ENCODE assay signal across 2 cellular contexts in the genomic region with DNA sequence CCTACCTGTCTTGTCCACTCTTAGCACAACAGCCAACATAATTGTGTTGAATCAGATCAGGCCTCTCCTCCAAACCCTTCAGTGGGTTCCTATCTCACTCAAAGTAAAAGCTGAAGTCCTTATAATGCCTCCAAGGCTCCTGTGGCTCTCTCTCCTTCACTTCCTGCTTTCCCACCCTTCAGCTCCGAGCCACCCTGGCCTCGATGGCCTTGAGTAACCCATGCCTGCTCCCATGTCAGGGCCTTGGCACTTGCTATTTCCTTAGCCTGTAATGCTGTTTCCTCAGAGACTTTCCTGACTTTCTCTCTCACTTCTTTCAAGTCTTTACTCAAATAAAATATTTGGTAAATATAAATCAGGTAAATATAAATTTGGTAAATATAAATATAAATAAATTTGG.
TF ChIP-seq lines count a peak whose summit lies in the region.

No MANE protein-coding gene starts in this region.

TF ChIP-seq in HepG2, 621 proteins besides CTCF, POLR2A, EP300 and RAD21:
- TF ChIP-seq SNRNP70 (IDR thresholded peaks at IDR 0.05; ENCODE audit: low read depth, low read length): no peak
- no peak for TF ChIP-seq ZMYM2 (CRISPR knock-in tag; IDR thresholded peaks at IDR 0.05)

TF ChIP-seq in H1, 55 proteins besides CTCF, POLR2A, EP300 and RAD21:
- TF ChIP-seq TAF7 (optimal IDR thresholded peaks at IDR 0.05; ENCODE audit: borderline replicate concordance, low read depth, low read length): no peak
- no peak for TF ChIP-seq CTBP2 (IDR thresholded peaks at IDR 0.05; ENCODE audit: borderline replicate concordance, insufficient read depth, insufficient read length, low read length)
- TF ChIP-seq BACH1 (IDR thresholded peaks at IDR 0.05; ENCODE audit: low read length): no peak
- TF ChIP-seq CBX8 (IDR thresholded peaks at IDR 0.05; ENCODE audit: borderline replicate concordance, low read depth, low read length): no peak
- no peak for TF ChIP-seq EGR1 (IDR thresholded peaks at IDR 0.05; ENCODE audit: borderline replicate concordance, low read depth, low read length)
- no peak for TF ChIP-seq POLR2AphosphoS5 (IDR thresholded peaks at IDR 0.05; ENCODE audit: low read depth, low read length)
- TF ChIP-seq, protein P1, sequence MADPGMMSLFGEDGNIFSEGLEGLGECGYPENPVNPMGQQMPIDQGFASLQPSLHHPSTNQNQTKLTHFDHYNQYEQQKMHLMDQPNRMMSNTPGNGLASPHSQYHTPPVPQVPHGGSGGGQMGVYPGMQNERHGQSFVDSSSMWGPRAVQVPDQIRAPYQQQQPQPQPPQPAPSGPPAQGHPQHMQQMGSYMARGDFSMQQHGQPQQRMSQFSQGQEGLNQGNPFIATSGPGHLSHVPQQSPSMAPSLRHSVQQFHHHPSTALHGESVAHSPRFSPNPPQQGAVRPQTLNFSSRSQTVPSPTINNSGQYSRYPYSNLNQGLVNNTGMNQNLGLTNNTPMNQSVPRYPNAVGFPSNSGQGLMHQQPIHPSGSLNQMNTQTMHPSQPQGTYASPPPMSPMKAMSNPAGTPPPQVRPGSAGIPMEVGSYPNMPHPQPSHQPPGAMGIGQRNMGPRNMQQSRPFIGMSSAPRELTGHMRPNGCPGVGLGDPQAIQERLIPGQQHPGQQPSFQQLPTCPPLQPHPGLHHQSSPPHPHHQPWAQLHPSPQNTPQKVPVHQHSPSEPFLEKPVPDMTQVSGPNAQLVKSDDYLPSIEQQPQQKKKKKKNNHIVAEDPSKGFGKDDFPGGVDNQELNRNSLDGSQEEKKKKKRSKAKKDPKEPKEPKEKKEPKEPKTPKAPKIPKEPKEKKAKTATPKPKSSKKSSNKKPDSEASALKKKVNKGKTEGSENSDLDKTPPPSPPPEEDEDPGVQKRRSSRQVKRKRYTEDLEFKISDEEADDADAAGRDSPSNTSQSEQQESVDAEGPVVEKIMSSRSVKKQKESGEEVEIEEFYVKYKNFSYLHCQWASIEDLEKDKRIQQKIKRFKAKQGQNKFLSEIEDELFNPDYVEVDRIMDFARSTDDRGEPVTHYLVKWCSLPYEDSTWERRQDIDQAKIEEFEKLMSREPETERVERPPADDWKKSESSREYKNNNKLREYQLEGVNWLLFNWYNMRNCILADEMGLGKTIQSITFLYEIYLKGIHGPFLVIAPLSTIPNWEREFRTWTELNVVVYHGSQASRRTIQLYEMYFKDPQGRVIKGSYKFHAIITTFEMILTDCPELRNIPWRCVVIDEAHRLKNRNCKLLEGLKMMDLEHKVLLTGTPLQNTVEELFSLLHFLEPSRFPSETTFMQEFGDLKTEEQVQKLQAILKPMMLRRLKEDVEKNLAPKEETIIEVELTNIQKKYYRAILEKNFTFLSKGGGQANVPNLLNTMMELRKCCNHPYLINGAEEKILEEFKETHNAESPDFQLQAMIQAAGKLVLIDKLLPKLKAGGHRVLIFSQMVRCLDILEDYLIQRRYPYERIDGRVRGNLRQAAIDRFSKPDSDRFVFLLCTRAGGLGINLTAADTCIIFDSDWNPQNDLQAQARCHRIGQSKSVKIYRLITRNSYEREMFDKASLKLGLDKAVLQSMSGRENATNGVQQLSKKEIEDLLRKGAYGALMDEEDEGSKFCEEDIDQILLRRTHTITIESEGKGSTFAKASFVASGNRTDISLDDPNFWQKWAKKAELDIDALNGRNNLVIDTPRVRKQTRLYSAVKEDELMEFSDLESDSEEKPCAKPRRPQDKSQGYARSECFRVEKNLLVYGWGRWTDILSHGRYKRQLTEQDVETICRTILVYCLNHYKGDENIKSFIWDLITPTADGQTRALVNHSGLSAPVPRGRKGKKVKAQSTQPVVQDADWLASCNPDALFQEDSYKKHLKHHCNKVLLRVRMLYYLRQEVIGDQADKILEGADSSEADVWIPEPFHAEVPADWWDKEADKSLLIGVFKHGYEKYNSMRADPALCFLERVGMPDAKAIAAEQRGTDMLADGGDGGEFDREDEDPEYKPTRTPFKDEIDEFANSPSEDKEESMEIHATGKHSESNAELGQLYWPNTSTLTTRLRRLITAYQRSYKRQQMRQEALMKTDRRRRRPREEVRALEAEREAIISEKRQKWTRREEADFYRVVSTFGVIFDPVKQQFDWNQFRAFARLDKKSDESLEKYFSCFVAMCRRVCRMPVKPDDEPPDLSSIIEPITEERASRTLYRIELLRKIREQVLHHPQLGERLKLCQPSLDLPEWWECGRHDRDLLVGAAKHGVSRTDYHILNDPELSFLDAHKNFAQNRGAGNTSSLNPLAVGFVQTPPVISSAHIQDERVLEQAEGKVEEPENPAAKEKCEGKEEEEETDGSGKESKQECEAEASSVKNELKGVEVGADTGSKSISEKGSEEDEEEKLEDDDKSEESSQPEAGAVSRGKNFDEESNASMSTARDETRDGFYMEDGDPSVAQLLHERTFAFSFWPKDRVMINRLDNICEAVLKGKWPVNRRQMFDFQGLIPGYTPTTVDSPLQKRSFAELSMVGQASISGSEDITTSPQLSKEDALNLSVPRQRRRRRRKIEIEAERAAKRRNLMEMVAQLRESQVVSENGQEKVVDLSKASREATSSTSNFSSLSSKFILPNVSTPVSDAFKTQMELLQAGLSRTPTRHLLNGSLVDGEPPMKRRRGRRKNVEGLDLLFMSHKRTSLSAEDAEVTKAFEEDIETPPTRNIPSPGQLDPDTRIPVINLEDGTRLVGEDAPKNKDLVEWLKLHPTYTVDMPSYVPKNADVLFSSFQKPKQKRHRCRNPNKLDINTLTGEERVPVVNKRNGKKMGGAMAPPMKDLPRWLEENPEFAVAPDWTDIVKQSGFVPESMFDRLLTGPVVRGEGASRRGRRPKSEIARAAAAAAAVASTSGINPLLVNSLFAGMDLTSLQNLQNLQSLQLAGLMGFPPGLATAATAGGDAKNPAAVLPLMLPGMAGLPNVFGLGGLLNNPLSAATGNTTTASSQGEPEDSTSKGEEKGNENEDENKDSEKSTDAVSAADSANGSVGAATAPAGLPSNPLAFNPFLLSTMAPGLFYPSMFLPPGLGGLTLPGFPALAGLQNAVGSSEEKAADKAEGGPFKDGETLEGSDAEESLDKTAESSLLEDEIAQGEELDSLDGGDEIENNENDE (IDR thresholded peaks at IDR 0.05; ENCODE audit: insufficient replicate concordance, low read length): no peak
- no peak for TF ChIP-seq CHD2 (IDR thresholded peaks at IDR 0.05; ENCODE audit: low read length)
- no peak for TF ChIP-seq SAP30 (IDR thresholded peaks at IDR 0.05; ENCODE audit: insufficient read depth, insufficient replicate concordance, low read length)
- TF ChIP-seq FOSL1 (IDR thresholded peaks at IDR 0.05; ENCODE audit: insufficient read depth, low read depth, low read length): no peak
- TF ChIP-seq NANOG (IDR thresholded peaks at IDR 0.05; ENCODE audit: insufficient read depth, low read depth, low read length, poor library complexity, severe bottlenecking): no peak
- TF ChIP-seq ATF3 (IDR thresholded peaks at IDR 0.05; ENCODE audit: insufficient read depth, low read depth, low read length): no peak
- no peak for TF ChIP-seq RFX5 (IDR thresholded peaks at IDR 0.05; ENCODE audit: borderline replicate concordance, low read depth, low read length)
- no peak for TF ChIP-seq NRF1 (IDR thresholded peaks at IDR 0.05; ENCODE audit: low read depth, low read length)
- TF ChIP-seq SRF (IDR thresholded peaks at IDR 0.05; ENCODE audit: low read depth, low read length): no peak
